10 cellular contexts compared by ENCODE assay signal in genomic region chr17:38875477-38876080, GRCh38. TPM values are rescaled to one million over a fixed set of nuclear protein-coding genes. Genes with fewer than 3 reads are reported as not detected.
DNase-seq lines count a peak whose midpoint lies in the region; ATAC-seq and TF ChIP-seq lines count a peak whose summit lies in the region.
"Had no signal": no experiment of that assay in that cellular context is flagged by ENCODE, and none has a peak within 500 bp of the region (broad histone marks: within the 10 kb centered on the region; RNA-seq: fewer than 3 reads in every experiment).

No MANE protein-coding gene starts in this region.

- H3K9me3 ChIP-seq in HUES6 (ENCODE audit: control insufficient read depth, insufficient read depth, low read depth, low read length), result no peaks in the 10 kb centered on the region

- TF ChIP-seq CTCF in brain (conservative IDR thresholded peaks at IDR 0.05), result no peak

- H3K4me3 Mint-ChIP-seq in brain, result peak overlapping the region; percentile 43 to 92 (median 53)
- peak overlapping the region; percentile 1 for H3K4me3 Mint-ChIP-seq in natural killer cell treated with Interleukin-12 subunit alpha and Interleukin-12 subunit beta and Interleukin-15 and Interleukin-18, amount 100 ng/mL, for 72 hours

- H3K36me3 ChIP-seq in ACC112 (ENCODE audit: insufficient read depth, low read length) (peaks cover 14% of the 10 kb centered on the region; the same call in 1 of the 2 replicates), HUES6 (ENCODE audit: control insufficient read depth, insufficient read depth, low read length) (peaks cover 17% of the 10 kb centered on the region)

- peaks cover 9% of the 10 kb centered on the region for H3K27me3 Mint-ChIP-seq in brain
- H3K27me3 Mint-ChIP-seq in natural killer cell treated with Interleukin-12 subunit alpha and Interleukin-12 subunit beta and Interleukin-15 and Interleukin-18, amount 100 ng/mL, for 72 hours, result no peaks in the 10 kb centered on the region
- H3K27me3 Mint-ChIP-seq: progenitor cell of endocrine pancreas had no signal

- no peak for ATAC-seq in natural killer cell treated with Interleukin-12 subunit alpha and Interleukin-12 subunit beta and Interleukin-15 and Interleukin-18, amount 100 ng/mL, for 72 hours
- ATAC-seq in GM18505 (IDR thresholded peaks at IDR 0.05; ENCODE audit: unreplicated experiment), result no peak

- no peak for TF ChIP-seq POLR2A in GM18505 (IDR thresholded peaks at IDR 0.05; ENCODE audit: borderline replicate concordance, extremely low read depth, insufficient read depth, insufficient read length)

- H2AFZ ChIP-seq in ACC112 (ENCODE audit: low read length, unreplicated experiment), result no peak overlapping the region

- peaks cover 0 to 3% (median 0%) of the 10 kb centered on the region in 5 experiments for H3K9me3 Mint-ChIP-seq in brain
- H3K9me3 Mint-ChIP-seq in natural killer cell treated with Interleukin-12 subunit alpha and Interleukin-12 subunit beta and Interleukin-15 and Interleukin-18, amount 100 ng/mL, for 72 hours, result no peaks in the 10 kb centered on the region

- H3K79me2 ChIP-seq in ACC112 (ENCODE audit: control insufficient read depth, insufficient read depth, low read length, unreplicated experiment), result peaks cover 80% of the 10 kb centered on the region

- no peak for DNase-seq in natural killer cell treated with Interleukin-12 subunit alpha and Interleukin-12 subunit beta and Interleukin-15 and Interleukin-18, amount 100 ng/mL, for 72 hours (ENCODE audit: low spot score)
- DNase-seq in DMS114 treated with DMSO at 0.1 percent for 48 hours (lab: John Stamatoyannopoulos, UW; ENCODE audit: unreplicated experiment) (no peak), KBM-7 (no peak), germinal center (ENCODE audit: low spot score) (no peak)
- DNase-seq: NCI-H1105 had no signal

- H3K27ac ChIP-seq in ACC112 (ENCODE audit: low read depth, low read length) (peak overlapping the region; percentile 40), HUES6 (ENCODE audit: low read depth, low read length) (peak overlapping the region; percentile 74; the same call in 1 of the 2 replicates)

- in situ Hi-C loops in KBM-7 (cut with MboI; ENCODE audit: low pct_unique_long_range_greater_than_20kb, low sequenced_read_pairs), result no loop called here

- peak overlapping the region; percentile 53 for H3K4me3 ChIP-seq in ACC112 (ENCODE audit: low read depth, low read length)
- H3K4me3 ChIP-seq in HUES6 (ENCODE audit: low read depth, low read length), result no peak overlapping the region

- H3K4me1 ChIP-seq in ACC112 (ENCODE audit: control insufficient read depth, insufficient read depth, low read length, unreplicated experiment), result peaks cover 78% of the 10 kb centered on the region
- peaks cover 83% of the 10 kb centered on the region for H3K4me1 ChIP-seq in HUES6 (ENCODE audit: control insufficient read depth, insufficient read depth, low read length)

- H3K27ac Mint-ChIP-seq in brain, result peak overlapping the region; percentile 71 to 95 (median 80)
- peak overlapping the region; percentile 95 to 97 for H3K27ac Mint-ChIP-seq in natural killer cell treated with Interleukin-12 subunit alpha and Interleukin-12 subunit beta and Interleukin-15 and Interleukin-18, amount 100 ng/mL, for 72 hours
- H3K27ac Mint-ChIP-seq: progenitor cell of endocrine pancreas had no signal

- H3K27me3 ChIP-seq in ACC112 (ENCODE audit: insufficient read depth, low read length) (no peaks in the 10 kb centered on the region), HUES6 (ENCODE audit: control insufficient read depth, insufficient read depth, low read length) (no peaks in the 10 kb centered on the region)

- peaks cover 15% of the 10 kb centered on the region for H3K36me3 Mint-ChIP-seq in brain
- H3K36me3 Mint-ChIP-seq in natural killer cell treated with Interleukin-12 subunit alpha and Interleukin-12 subunit beta and Interleukin-15 and Interleukin-18, amount 100 ng/mL, for 72 hours, result no peaks in the 10 kb centered on the region

- H3K4me1 Mint-ChIP-seq in brain, result peaks cover 91% of the 10 kb centered on the region
- peaks cover 74 to 78% of the 10 kb centered on the region in 2 donors for H3K4me1 Mint-ChIP-seq in natural killer cell treated with Interleukin-12 subunit alpha and Interleukin-12 subunit beta and Interleukin-15 and Interleukin-18, amount 100 ng/mL, for 72 hours (ENCODE audit: low read depth in 2 of 2)

- peak overlapping the region; percentile 56 for H3K9ac ChIP-seq in HUES6 (ENCODE audit: low read length)

RNA-seq across cellular contexts. Expression of gene LASP1, which starts 5.7 kb away (rescaled TPM):
- 108 TPM for polyA plus RNA-seq in brain (ENCODE audit: insufficient read depth, low read depth, low replicate concordance)
- 100 to 1,000 TPM; 214 to 390 TPM for total RNA-seq in natural killer cell treated with Interleukin-12 subunit alpha and Interleukin-12 subunit beta and Interleukin-15 and Interleukin-18, amount 100 ng/mL, for 72 hours

RNA-seq across cellular contexts. Expression of gene RPL23, which starts 22.1 kb away (rescaled TPM):
- 2,078 TPM for polyA plus RNA-seq in brain (ENCODE audit: insufficient read depth, low read depth, low replicate concordance)
- total RNA-seq in natural killer cell treated with Interleukin-12 subunit alpha and Interleukin-12 subunit beta and Interleukin-15 and Interleukin-18, amount 100 ng/mL, for 72 hours, result 1,000 to 10,000 TPM; 1,120 to 1,259 TPM

RNA-seq across cellular contexts. Expression of gene CWC25, which starts 50.5 kb away (rescaled TPM):
- polyA plus RNA-seq in brain (ENCODE audit: insufficient read depth, low read depth, low replicate concordance), result 9.2 TPM
- total RNA-seq in natural killer cell treated with Interleukin-12 subunit alpha and Interleukin-12 subunit beta and Interleukin-15 and Interleukin-18, amount 100 ng/mL, for 72 hours, result 10 to 100 TPM; 36.8 to 39.3 TPM
